In genomic region chr4:86294883-86295282, GRCh38 we compare ENCODE assay signal across 26 cellular contexts.
DNase-seq lines count a peak whose midpoint lies in the region; ATAC-seq, FAIRE-seq and TF ChIP-seq lines count a peak whose summit lies in the region.
"Had no signal": no experiment of that assay in that cellular context is flagged by ENCODE, and none has a peak within 500 bp of the region (broad histone marks: within the 10 kb centered on the region; RNA-seq: fewer than 3 reads in every experiment).

No MANE protein-coding gene starts in this region.

- dilution Hi-C loops in keratinocyte (cut with MboI; ENCODE audit: extremely low pct_ligation_motif_present, low sequenced_read_pairs): no loop called here

- H3K9me3 ChIP-seq in OCI-LY1 (ENCODE audit: low read length): no peaks in the 10 kb centered on the region
- H3K9me3 ChIP-seq in keratinocyte (ENCODE audit: control insufficient read depth, low read depth, low read length): no peaks in the 10 kb centered on the region
- H3K9me3 ChIP-seq: left ventricle myocardium inferior, uterus had no signal

- H3K4me1 Mint-ChIP-seq in GM23338: peaks cover 19% of the 10 kb centered on the region
- H3K4me1 Mint-ChIP-seq: activated CD4-positive, alpha-beta T cell treated with anti-CD3 and anti-CD28 coated beads for 36 hours had no signal

- DNase-seq in GM10248 (ENCODE audit: extremely low spot score) (peak; percentile 7), GM23338 (ENCODE audit: low spot score) (no peak), keratinocyte (ENCODE audit: low read depth, low spot score) (no peak), retina (no peak), NCI-H2196 (lab: John Stamatoyannopoulos, UW; ENCODE audit: unreplicated experiment) (no peak)
- no peak for DNase-seq in stimulated activated CD4-positive, alpha-beta T cell treated with anti-CD3 and anti-CD28 coated beads, Interleukin-4, amount 100 ng/mL, for 4 hours
- DNase-seq: activated CD4-positive, alpha-beta T cell treated with anti-CD3 and anti-CD28 coated beads for 36 hours; activated naive CD4-positive, alpha-beta T cell; activated T-cell treated with anti-CD3 and anti-CD28 coated beads, Interleukin-2, amount 50 U/mL, for 4 hours; amygdala; C1 segment of cervical spinal cord; dermis blood vessel endothelial cell; HCEC 1CT; left ventricle myocardium inferior; NCI-H1105; NCI-H2081 treated with DMSO at 0.1 percent for 48 hours; NCI-H524 treated with DMSO at 0.1 percent for 48 hours; PC-9; posterior cingulate gyrus; SIG-M5; T-helper 1 cell; uterus had no signal

- POLR2A ChIA-PET in GM10248 (lab: Yijun Ruan, JAX): no interaction called here

- H3K9me2 ChIP-seq in GM23338 (ENCODE audit: insufficient read depth): no peaks in the 10 kb centered on the region
- H3K9me2 ChIP-seq in OCI-LY1 (ENCODE audit: low read depth, low read length): no peaks in the 10 kb centered on the region

- H3K4me2 ChIP-seq in GM23338 (no peak overlapping the region), OCI-LY1 (ENCODE audit: low read length) (no peak overlapping the region), keratinocyte (ENCODE audit: control insufficient read depth, extremely low read depth, insufficient read depth, low read depth, low read length) (peak overlapping the region; percentile 43)
- H3K4me2 ChIP-seq: PC-9 had no signal

- ATAC-seq in GM23338 (no peak), HG03280 (IDR thresholded peaks at IDR 0.05; ENCODE audit: unreplicated experiment) (no peak)
- ATAC-seq: activated CD4-positive, alpha-beta T cell treated with anti-CD3 and anti-CD28 coated beads for 36 hours; activated T-cell treated with anti-CD3 and anti-CD28 coated beads, Interleukin-2, amount 50 U/mL, for 4 hours; natural killer cell treated with Interleukin-12 subunit alpha and Interleukin-12 subunit beta and Interleukin-15 and Interleukin-18, amount 100 ng/mL, for 72 hours had no signal

- H3K9ac ChIP-seq in OCI-LY1 (ENCODE audit: low read length): no peak overlapping the region
- H3K9ac ChIP-seq in keratinocyte (ENCODE audit: control insufficient read depth, extremely low read depth, insufficient read depth, low read length): no peak overlapping the region

- H3K36me3 Mint-ChIP-seq in GM23338 (ENCODE audit: low read depth): no peaks in the 10 kb centered on the region; the same call in 2 of the 3 replicates
- H3K36me3 Mint-ChIP-seq: natural killer cell treated with Interleukin-12 subunit alpha and Interleukin-12 subunit beta and Interleukin-15 and Interleukin-18, amount 100 ng/mL, for 72 hours had no signal

- H3K4me3 ChIP-seq in GM23338 (no peak overlapping the region), OCI-LY1 (ENCODE audit: low read depth, low read length, poor library complexity, severe bottlenecking) (no peak overlapping the region), keratinocyte (ENCODE audit: control insufficient read depth in 2 of 3, extremely low read depth in 1 of 3, insufficient read depth in 2 of 3, low read depth in 1 of 3, low read length in 3 of 3) (no peak overlapping the region)
- H3K4me3 ChIP-seq: cardiac muscle cell, left ventricle myocardium inferior, PC-9, uterus had no signal

- peak overlapping the region; percentile 44 for H2AFZ ChIP-seq in GM23338
- H2AFZ ChIP-seq in OCI-LY1 (ENCODE audit: low read length): no peak overlapping the region
- H2AFZ ChIP-seq in keratinocyte (ENCODE audit: control insufficient read depth, low read length): peak overlapping the region; percentile 24
- H2AFZ ChIP-seq: PC-9 had no signal

- no peaks in the 10 kb centered on the region for H4K20me1 ChIP-seq in GM23338 (replicated peaks; ENCODE audit: insufficient read depth)
- no peaks in the 10 kb centered on the region for H4K20me1 ChIP-seq in OCI-LY1 (ENCODE audit: insufficient read depth, low read length)
- H4K20me1 ChIP-seq in keratinocyte (ENCODE audit: control insufficient read depth, extremely low read depth, insufficient read depth, low read length): no peaks in the 10 kb centered on the region

- H3K27ac ChIP-seq in GM23338 (ENCODE audit: low read depth): no peak overlapping the region
- peak overlapping the region; percentile 26 for H3K27ac ChIP-seq in OCI-LY1 (ENCODE audit: low read depth, low read length, poor library complexity, severe bottlenecking)
- H3K27ac ChIP-seq in keratinocyte (ENCODE audit: control insufficient read depth, insufficient read depth, low read length): no peak overlapping the region
- H3K27ac ChIP-seq: cardiac muscle cell, left ventricle myocardium inferior, PC-9, uterus had no signal

- H3K4me1 ChIP-seq in GM23338 (ENCODE audit: insufficient read depth): peaks cover 29% of the 10 kb centered on the region
- H3K4me1 ChIP-seq in OCI-LY1 (ENCODE audit: insufficient read depth, low read length, severe bottlenecking): peaks cover 10% of the 10 kb centered on the region
- H3K4me1 ChIP-seq in keratinocyte (ENCODE audit: control insufficient read depth, extremely low read depth, insufficient read depth, low read length): peaks cover 7% of the 10 kb centered on the region
- H3K4me1 ChIP-seq: left ventricle myocardium inferior, uterus had no signal

- no peaks in the 10 kb centered on the region for H3K27me3 ChIP-seq in GM23338 (ENCODE audit: insufficient read depth)
- H3K27me3 ChIP-seq in OCI-LY1 (ENCODE audit: insufficient read depth, low read length): no peaks in the 10 kb centered on the region
- H3K27me3 ChIP-seq in keratinocyte (ENCODE audit: control insufficient read depth, extremely low read depth, insufficient read depth, low read length): no peaks in the 10 kb centered on the region
- H3K27me3 ChIP-seq: cardiac muscle cell, uterus had no signal

- TF ChIP-seq CTCF in GM10248 (IDR thresholded peaks at IDR 0.05; ENCODE audit: control extremely low read depth, extremely low read depth, low read depth, missing control alignments) (no peak), GM23338 (conservative IDR thresholded peaks at IDR 0.05; ENCODE audit: low read depth in 2 of 2) (no peak), OCI-LY1 (IDR thresholded peaks at IDR 0.05; ENCODE audit: low read length) (no peak), keratinocyte (optimal IDR thresholded peaks at IDR 0.05 in 1 of 3, IDR thresholded peaks at IDR 0.05 in 1 of 3, conservative IDR thresholded peaks at IDR 0.05 in 1 of 3; ENCODE audit: extremely low read depth in 1 of 3, insufficient read depth in 2 of 3, low read length in 3 of 3) (no peak)

- CTCF ChIA-PET in GM10248 (lab: Yijun Ruan, JAX): no interaction called here

- H3K9me3 Mint-ChIP-seq in GM23338: no peaks in the 10 kb centered on the region
- H3K9me3 Mint-ChIP-seq: activated T-cell treated with anti-CD3 and anti-CD28 coated beads, Interleukin-2, amount 50 U/mL, for 4 hours had no signal

- H3K27me3 Mint-ChIP-seq in GM23338 (ENCODE audit: insufficient read depth, low read depth, poor library complexity): peaks cover 10% of the 10 kb centered on the region
- H3K27me3 Mint-ChIP-seq: activated CD4-positive, alpha-beta T cell treated with anti-CD3 and anti-CD28 coated beads for 36 hours; natural killer cell treated with Interleukin-12 subunit alpha and Interleukin-12 subunit beta and Interleukin-15 and Interleukin-18, amount 100 ng/mL, for 72 hours had no signal

- no peak overlapping the region for H3K4me3 Mint-ChIP-seq in GM23338
- H3K4me3 Mint-ChIP-seq: activated CD4-positive, alpha-beta T cell treated with anti-CD3 and anti-CD28 coated beads for 36 hours; activated T-cell treated with anti-CD3 and anti-CD28 coated beads, Interleukin-2, amount 50 U/mL, for 4 hours; natural killer cell treated with Interleukin-12 subunit alpha and Interleukin-12 subunit beta and Interleukin-15 and Interleukin-18, amount 100 ng/mL, for 72 hours had no signal

- H3K36me3 ChIP-seq in GM23338 (ENCODE audit: insufficient read depth) (no peaks in the 10 kb centered on the region), OCI-LY1 (ENCODE audit: insufficient read depth, low read length) (no peaks in the 10 kb centered on the region), keratinocyte (ENCODE audit: control insufficient read depth in 2 of 2, extremely low read depth in 1 of 2, insufficient read depth in 2 of 2, low read length in 2 of 2) (no peaks in the 10 kb centered on the region)
- H3K36me3 ChIP-seq: cardiac muscle cell, left ventricle myocardium inferior, uterus had no signal

- peak; percentile 79 for FAIRE-seq in keratinocyte (lab: Jason Lieb, UNC)

- H3K79me2 ChIP-seq in GM23338 (replicated peaks; ENCODE audit: insufficient read depth): no peaks in the 10 kb centered on the region
- no peaks in the 10 kb centered on the region for H3K79me2 ChIP-seq in OCI-LY1 (ENCODE audit: insufficient read depth, low read length)
- no peaks in the 10 kb centered on the region for H3K79me2 ChIP-seq in keratinocyte (ENCODE audit: control insufficient read depth, insufficient read depth, low read length)

- no peaks in the 10 kb centered on the region for H3K9me1 ChIP-seq in keratinocyte (ENCODE audit: control insufficient read depth, extremely low read depth, insufficient read depth, low read length)

- H3F3A ChIP-seq in GM23338 (replicated peaks; ENCODE audit: low read depth): no peaks in the 10 kb centered on the region
- no peaks in the 10 kb centered on the region for H3F3A ChIP-seq in OCI-LY1 (ENCODE audit: insufficient read depth, low read length)

- H3K27ac Mint-ChIP-seq in GM23338: no peak overlapping the region
- H3K27ac Mint-ChIP-seq: activated CD4-positive, alpha-beta T cell treated with anti-CD3 and anti-CD28 coated beads for 36 hours; natural killer cell treated with Interleukin-12 subunit alpha and Interleukin-12 subunit beta and Interleukin-15 and Interleukin-18, amount 100 ng/mL, for 72 hours had no signal

TF ChIP-seq in GM23338, 12 proteins besides CTCF, POLR2A, EP300 and RAD21 (continues in another document):
- TF ChIP-seq POLR2AphosphoS5 (IDR thresholded peaks at IDR 0.05; ENCODE audit: low read depth) (no peak), ZNF331 (CRISPR knock-in tag; IDR thresholded peaks at IDR 0.05; ENCODE audit: low read depth) (no peak), NANOG (IDR thresholded peaks at IDR 0.05; ENCODE audit: borderline replicate concordance) (no peak), STAT1 (IDR thresholded peaks at IDR 0.05; ENCODE audit: unreplicated experiment) (no peak)
